Comparison of ENCODE assay signal across 16 cellular contexts in genomic region chr5:140418862-140419520, GRCh38. TPM values are rescaled to one million over a fixed set of nuclear protein-coding genes. Genes with fewer than 3 reads are reported as not detected.
"Had no signal": no experiment of that assay in that cellular context is flagged by ENCODE, and none has a peak within 500 bp of the region (broad histone marks: within the 10 kb centered on the region; RNA-seq: fewer than 3 reads in every experiment).

No MANE protein-coding gene starts in this region.

- H3K4me1 ChIP-seq: colonic mucosa had no signal

- H3K27ac ChIP-seq: colonic mucosa, esophagus muscularis mucosa, left ventricle myocardium inferior, upper lobe of left lung had no signal

- ATAC-seq: activated T-helper 17 cell treated with anti-CD3 and anti-CD28 coated beads, Interleukin-2, amount 50 U/mL, for 72 hours; natural killer cell treated with Interleukin-12 subunit alpha and Interleukin-12 subunit beta and Interleukin-15 and Interleukin-18, amount 100 ng/mL, for 72 hours had no signal

- H3K9me3 ChIP-seq: colonic mucosa, esophagus muscularis mucosa, left ventricle myocardium inferior, upper lobe of left lung had no signal

- H3K27me3 Mint-ChIP-seq: activated B cell treated with CpG ODN at 0.5 μM for 24 hours; activated naive CD4-positive, alpha-beta T cell treated with anti-CD3 and anti-CD28 coated beads, Interleukin-2, amount 10 ng/mL, durations not matched to agents 7 days and 5 days; activated T-helper 17 cell treated with anti-CD3 and anti-CD28 coated beads, Interleukin-2, amount 50 U/mL, for 72 hours; natural killer cell treated with Interleukin-12 subunit alpha and Interleukin-12 subunit beta and Interleukin-15 and Interleukin-18, amount 100 ng/mL, for 72 hours had no signal

- H3K27ac Mint-ChIP-seq: activated B cell treated with CpG ODN at 0.5 μM for 24 hours; activated naive CD4-positive, alpha-beta T cell treated with anti-CD3 and anti-CD28 coated beads, Interleukin-2, amount 10 ng/mL, durations not matched to agents 7 days and 5 days; activated T-helper 17 cell treated with anti-CD3 and anti-CD28 coated beads, Interleukin-2, amount 50 U/mL, for 72 hours; natural killer cell treated with Interleukin-12 subunit alpha and Interleukin-12 subunit beta and Interleukin-15 and Interleukin-18, amount 100 ng/mL, for 72 hours had no signal

- H3K9me3 Mint-ChIP-seq: activated B cell treated with CpG ODN at 0.5 μM for 24 hours; activated naive CD4-positive, alpha-beta T cell treated with anti-CD3 and anti-CD28 coated beads, Interleukin-2, amount 10 ng/mL, durations not matched to agents 7 days and 5 days; activated T-helper 17 cell treated with anti-CD3 and anti-CD28 coated beads, Interleukin-2, amount 50 U/mL, for 72 hours; natural killer cell treated with Interleukin-12 subunit alpha and Interleukin-12 subunit beta and Interleukin-15 and Interleukin-18, amount 100 ng/mL, for 72 hours had no signal

- H3K36me3 Mint-ChIP-seq: natural killer cell treated with Interleukin-12 subunit alpha and Interleukin-12 subunit beta and Interleukin-15 and Interleukin-18, amount 100 ng/mL, for 72 hours had no signal

- DNase-seq: activated B cell treated with CpG ODN at 0.5 μM for 24 hours; activated CD4-positive, alpha-beta T cell treated with anti-CD3 and anti-CD28 coated beads, Interleukin-2, amount 50 U/mL, for 1 hour; activated naive CD4-positive, alpha-beta T cell treated with anti-CD3 and anti-CD28 coated beads, Interleukin-2, amount 10 ng/mL, durations not matched to agents 7 days and 5 days; colonic mucosa; foreskin fibroblast; hypothalamus; kidney; left ventricle myocardium inferior; occipital lobe; stimulated activated naive CD4-positive, alpha-beta T cell; upper lobe of left lung had no signal

- H3K27me3 ChIP-seq: colonic mucosa, esophagus muscularis mucosa, upper lobe of left lung had no signal

- H3K4me3 Mint-ChIP-seq: activated B cell treated with CpG ODN at 0.5 μM for 24 hours; activated naive CD4-positive, alpha-beta T cell treated with anti-CD3 and anti-CD28 coated beads, Interleukin-2, amount 10 ng/mL, durations not matched to agents 7 days and 5 days; natural killer cell treated with Interleukin-12 subunit alpha and Interleukin-12 subunit beta and Interleukin-15 and Interleukin-18, amount 100 ng/mL, for 72 hours had no signal

RNA-seq across cellular contexts. Expression of gene SLC4A9, which starts 59.0 kb away (rescaled TPM):
- total RNA-seq: activated B cell treated with CpG ODN at 0.5 μM for 24 hours; activated CD8-positive, alpha-beta memory T cell treated with anti-CD3 and anti-CD28 coated beads for 36 hours; esophagus muscularis mucosa; natural killer cell treated with Interleukin-12 subunit alpha and Interleukin-12 subunit beta and Interleukin-15 and Interleukin-18, amount 100 ng/mL, for 72 hours; posterior vena cava had no signal
